17 cellular contexts compared by ENCODE assay signal in genomic region chr2:217438821-217439220, GRCh38.
DNase-seq lines count a peak whose midpoint lies in the region; ATAC-seq and TF ChIP-seq lines count a peak whose summit lies in the region.
"Had no signal": no experiment of that assay in that cellular context is flagged by ENCODE, and none has a peak within 500 bp of the region (broad histone marks: within the 10 kb centered on the region; RNA-seq: fewer than 3 reads in every experiment).

No MANE protein-coding gene starts in this region.

- no peaks in the 10 kb centered on the region for H3K9me3 Mint-ChIP-seq in activated T-helper 1 cell treated with anti-CD3 and anti-CD28 coated beads, Interleukin-12 subunit alpha, Interleukin-12 subunit beta, Interleukin-2, Interleukin-4 antibody, amounts not matched to agents 30 ng/mL and 10 ng/mL and 1 ng/mL, durations not matched to agents 14 hours and 24 hours and 36 hours
- H3K9me3 Mint-ChIP-seq: activated CD4-positive, alpha-beta memory T cell treated with anti-CD3 and anti-CD28 coated beads, Interleukin-2, amount 10 ng/mL, durations not matched to agents 7 days and 5 days had no signal

- H3K4me1 Mint-ChIP-seq in activated T-helper 1 cell treated with anti-CD3 and anti-CD28 coated beads, Interleukin-12 subunit alpha, Interleukin-12 subunit beta, Interleukin-2, Interleukin-4 antibody, amounts not matched to agents 30 ng/mL and 10 ng/mL and 1 ng/mL, durations not matched to agents 14 hours and 24 hours and 36 hours (ENCODE audit: low read depth), result peaks cover 11% of the 10 kb centered on the region
- H3K4me1 Mint-ChIP-seq: activated CD4-positive, alpha-beta memory T cell treated with anti-CD3 and anti-CD28 coated beads, Interleukin-2, amount 10 ng/mL, durations not matched to agents 7 days and 5 days had no signal

- H3K27me3 Mint-ChIP-seq in activated T-helper 1 cell treated with anti-CD3 and anti-CD28 coated beads, Interleukin-12 subunit alpha, Interleukin-12 subunit beta, Interleukin-2, Interleukin-4 antibody, amounts not matched to agents 30 ng/mL and 10 ng/mL and 1 ng/mL, durations not matched to agents 14 hours and 24 hours and 36 hours (ENCODE audit: insufficient read depth), result peaks cover 2% of the 10 kb centered on the region
- H3K27me3 Mint-ChIP-seq: activated CD4-positive, alpha-beta memory T cell treated with anti-CD3 and anti-CD28 coated beads, Interleukin-2, amount 10 ng/mL, durations not matched to agents 7 days and 5 days; type B pancreatic cell had no signal

- intact Hi-C loops in activated T-helper 1 cell treated with anti-CD3 and anti-CD28 coated beads, Interleukin-12 subunit alpha, Interleukin-12 subunit beta, Interleukin-2, Interleukin-4 antibody, amounts not matched to agents 30 ng/mL and 10 ng/mL and 1 ng/mL, durations not matched to agents 14 hours and 24 hours and 36 hours (cut with micrococcal nuclease), result no loop called here

- TF ChIP-seq CTCF in GM10248 (IDR thresholded peaks at IDR 0.05; ENCODE audit: control extremely low read depth, extremely low read depth, low read depth, missing control alignments), result no peak

- ATAC-seq in GM19351 (IDR thresholded peaks at IDR 0.05; ENCODE audit: unreplicated experiment) (peak; percentile 38), HG02642 (IDR thresholded peaks at IDR 0.05; ENCODE audit: poor library complexity, unreplicated experiment) (peak; percentile 49), HG03520 (IDR thresholded peaks at IDR 0.05; ENCODE audit: unreplicated experiment) (peak; percentile 41), HG03097 (IDR thresholded peaks at IDR 0.05; ENCODE audit: low FRiP score, unreplicated experiment) (no peak)
- ATAC-seq: A549, K562, Right ventricle myocardium inferior had no signal

- no peak overlapping the region for H3K27ac Mint-ChIP-seq in activated T-helper 1 cell treated with anti-CD3 and anti-CD28 coated beads, Interleukin-12 subunit alpha, Interleukin-12 subunit beta, Interleukin-2, Interleukin-4 antibody, amounts not matched to agents 30 ng/mL and 10 ng/mL and 1 ng/mL, durations not matched to agents 14 hours and 24 hours and 36 hours
- H3K27ac Mint-ChIP-seq: activated CD4-positive, alpha-beta memory T cell treated with anti-CD3 and anti-CD28 coated beads, Interleukin-2, amount 10 ng/mL, durations not matched to agents 7 days and 5 days; type B pancreatic cell had no signal

- DNase-seq in GM10248 (ENCODE audit: extremely low spot score) (peak; percentile 40), cerebellar cortex (ENCODE audit: low spot score) (no peak)
- DNase-seq in activated T-helper 1 cell treated with anti-CD3 and anti-CD28 coated beads, Interleukin-12 subunit alpha, Interleukin-12 subunit beta, Interleukin-2, Interleukin-4 antibody, amounts not matched to agents 30 ng/mL and 10 ng/mL and 1 ng/mL, durations not matched to agents 14 hours and 24 hours and 36 hours (ENCODE audit: low spot score), result no peak
- no peak for DNase-seq in activated T-cell treated with anti-CD3 and anti-CD28 coated beads, Interleukin-2, amount 50 U/mL, for 48 hours
- DNase-seq: activated CD4-positive, alpha-beta memory T cell treated with anti-CD3 and anti-CD28 coated beads, Interleukin-2, amount 10 ng/mL, durations not matched to agents 7 days and 5 days; activated gamma-delta T cell; NCI-H187; NCI-H82; stimulated activated CD8-positive, alpha-beta memory T cell treated with anti-CD3 and anti-CD28 coated beads, Interleukin-4, amount 100 ng/mL, for 48 hours had no signal

- no peak overlapping the region for H3K4me3 Mint-ChIP-seq in activated T-helper 1 cell treated with anti-CD3 and anti-CD28 coated beads, Interleukin-12 subunit alpha, Interleukin-12 subunit beta, Interleukin-2, Interleukin-4 antibody, amounts not matched to agents 30 ng/mL and 10 ng/mL and 1 ng/mL, durations not matched to agents 14 hours and 24 hours and 36 hours
- H3K4me3 Mint-ChIP-seq: activated CD4-positive, alpha-beta memory T cell treated with anti-CD3 and anti-CD28 coated beads, Interleukin-2, amount 10 ng/mL, durations not matched to agents 7 days and 5 days; type B pancreatic cell had no signal

- CTCF ChIA-PET in GM10248 (lab: Yijun Ruan, JAX), result interaction anchor here (1.0 to 1.7 kb wide), 10 partner anchors 10 to 555 kb away, joined by 3 to 5 read pairs (median 3); no protein-coding TSS in a partner anchor

- H3K36me3 Mint-ChIP-seq in activated T-helper 1 cell treated with anti-CD3 and anti-CD28 coated beads, Interleukin-12 subunit alpha, Interleukin-12 subunit beta, Interleukin-2, Interleukin-4 antibody, amounts not matched to agents 30 ng/mL and 10 ng/mL and 1 ng/mL, durations not matched to agents 14 hours and 24 hours and 36 hours (ENCODE audit: low read depth), result no peaks in the 10 kb centered on the region
- H3K36me3 Mint-ChIP-seq: type B pancreatic cell had no signal

- POLR2A ChIA-PET in GM10248 (lab: Yijun Ruan, JAX), result no interaction called here
